22 cellular contexts compared by ENCODE assay signal in genomic region chrX:139200793-139201192, GRCh38.
DNase-seq lines count a peak whose midpoint lies in the region; ATAC-seq, FAIRE-seq and TF ChIP-seq lines count a peak whose summit lies in the region.
"Had no signal": no experiment of that assay in that cellular context is flagged by ENCODE, and none has a peak within 500 bp of the region (broad histone marks: within the 10 kb centered on the region; RNA-seq: fewer than 3 reads in every experiment).

No MANE protein-coding gene starts in this region.

- H3K27ac Mint-ChIP-seq in astrocyte (ENCODE audit: unreplicated experiment) = no peak overlapping the region
- no peak overlapping the region for H3K27ac Mint-ChIP-seq in progenitor cell of endocrine pancreas
- H3K27ac Mint-ChIP-seq in naive thymus-derived CD4-positive, alpha-beta T cell = no peak overlapping the region
- H3K27ac Mint-ChIP-seq: activated naive CD4-positive, alpha-beta T cell treated with anti-CD3 and anti-CD28 coated beads for 36 hours; CD4-positive, alpha-beta T cell had no signal

- H3K9me1 ChIP-seq in IMR-90 (ENCODE audit: insufficient read depth, low read length) = no peaks in the 10 kb centered on the region

- H2AK5ac ChIP-seq in IMR-90 (ENCODE audit: low read depth, low read length) = no peak overlapping the region

- H3K14ac ChIP-seq in IMR-90 (replicated peaks; ENCODE audit: low read depth, low read length) = no peak overlapping the region

- H2BK120ac ChIP-seq in IMR-90 (ENCODE audit: low read depth, low read length) = no peak overlapping the region

- FAIRE-seq in astrocyte (lab: Jason Lieb, UNC) = peak; percentile 17
- FAIRE-seq: GM19239, H54 had no signal

- dilution Hi-C loops in IMR-90 (cut with HindIII; ENCODE audit: low sequenced_read_pairs, unreplicated experiment) = no loop called here

- H3K4ac ChIP-seq in IMR-90 (ENCODE audit: low read depth, low read length) = no peak overlapping the region

- H3K27ac ChIP-seq in 22Rv1 = peak overlapping the region; percentile 92
- no peak overlapping the region for H3K27ac ChIP-seq in IMR-90 (ENCODE audit: insufficient read depth, low read length)
- no peak overlapping the region for H3K27ac ChIP-seq in astrocyte (ENCODE audit: low read depth, low read length)
- H3K27ac ChIP-seq in naive thymus-derived CD4-positive, alpha-beta T cell (ENCODE audit: low read depth, low read length) = no peak overlapping the region
- H3K27ac ChIP-seq: ascending aorta, RWPE1, sigmoid colon, upper lobe of left lung had no signal

- no peak overlapping the region for H3K23ac ChIP-seq in IMR-90 (ENCODE audit: low read depth, low read length)

- H3K36me3 Mint-ChIP-seq in astrocyte (ENCODE audit: low read depth, unreplicated experiment) (no peaks in the 10 kb centered on the region), progenitor cell of endocrine pancreas (ENCODE audit: insufficient read depth) (no peaks in the 10 kb centered on the region)
- H3K36me3 Mint-ChIP-seq in naive thymus-derived CD4-positive, alpha-beta T cell = no peaks in the 10 kb centered on the region

- TF ChIP-seq RAD21 in IMR-90 (IDR thresholded peaks at IDR 0.05; ENCODE audit: low read length) = no peak

- H4K5ac ChIP-seq in IMR-90 (ENCODE audit: low read depth, low read length) = no peak overlapping the region

- H3K27me3 Mint-ChIP-seq in astrocyte (ENCODE audit: low read depth, unreplicated experiment) (no peaks in the 10 kb centered on the region), progenitor cell of endocrine pancreas (peaks cover 8% of the 10 kb centered on the region)
- H3K27me3 Mint-ChIP-seq in naive thymus-derived CD4-positive, alpha-beta T cell = peaks cover 26 to 42% (median 36%) of the 10 kb centered on the region in 5 donors

- no peak overlapping the region for H3K18ac ChIP-seq in IMR-90 (ENCODE audit: low read depth, low read length)

- no peaks in the 10 kb centered on the region for H3K4me1 ChIP-seq in IMR-90 (ENCODE audit: control insufficient read depth, insufficient read depth, low read length)
- H3K4me1 ChIP-seq in astrocyte (ENCODE audit: insufficient read depth, low read length) = peaks cover 10% of the 10 kb centered on the region
- no peaks in the 10 kb centered on the region for H3K4me1 ChIP-seq in naive thymus-derived CD4-positive, alpha-beta T cell (ENCODE audit: control insufficient read depth in 2 of 2, insufficient read depth in 2 of 2, low read length in 2 of 2)
- H3K4me1 ChIP-seq: ascending aorta had no signal

- no peaks in the 10 kb centered on the region for H3K79me2 ChIP-seq in astrocyte (ENCODE audit: insufficient read depth, low read length)

- no peaks in the 10 kb centered on the region for H4K20me1 ChIP-seq in IMR-90 (ENCODE audit: insufficient read depth, low read length)
- no peaks in the 10 kb centered on the region for H4K20me1 ChIP-seq in astrocyte (ENCODE audit: insufficient read depth, low read length)

- no peak overlapping the region for H3K56ac ChIP-seq in IMR-90 (ENCODE audit: extremely low read depth, insufficient read depth, low read length)

- H2BK15ac ChIP-seq in IMR-90 (ENCODE audit: low read depth, low read length) = no peak overlapping the region

- H3K4me1 Mint-ChIP-seq in astrocyte (ENCODE audit: low read depth, unreplicated experiment) (no peaks in the 10 kb centered on the region), progenitor cell of endocrine pancreas (ENCODE audit: low read depth) (peaks cover 23% of the 10 kb centered on the region)
- H3K4me1 Mint-ChIP-seq in naive thymus-derived CD4-positive, alpha-beta T cell = peaks cover 0 to 9% (median 3%) of the 10 kb centered on the region in 7 donors

- H3K36me3 ChIP-seq in IMR-90 (ENCODE audit: control insufficient read depth, insufficient read depth, low read length) (no peaks in the 10 kb centered on the region), astrocyte (ENCODE audit: insufficient read depth, low read length) (no peaks in the 10 kb centered on the region)
- H3K36me3 ChIP-seq in naive thymus-derived CD4-positive, alpha-beta T cell (ENCODE audit: control insufficient read depth in 2 of 3, insufficient read depth in 3 of 3, low read length in 3 of 3) = no peaks in the 10 kb centered on the region
- H3K36me3 ChIP-seq: ascending aorta, sigmoid colon, upper lobe of left lung had no signal

- no peak overlapping the region for H2AK9ac ChIP-seq in IMR-90 (replicated peaks; ENCODE audit: low read depth, low read length, poor library complexity)

- BruUV-seq in IMR-90 (replicated peaks; lab: Mats Ljungman, UMichigan) = no TSS peak

- no peak overlapping the region for H3K4me3 Mint-ChIP-seq in astrocyte (ENCODE audit: unreplicated experiment)
- H3K4me3 Mint-ChIP-seq in progenitor cell of endocrine pancreas (ENCODE audit: low read depth) = no peak overlapping the region
- no peak overlapping the region for H3K4me3 Mint-ChIP-seq in naive thymus-derived CD4-positive, alpha-beta T cell
- H3K4me3 Mint-ChIP-seq: activated naive CD4-positive, alpha-beta T cell treated with anti-CD3 and anti-CD28 coated beads for 36 hours; CD4-positive, alpha-beta T cell had no signal

- no peak overlapping the region for H3K4me3 ChIP-seq in IMR-90 (ENCODE audit: insufficient read depth, low read depth, low read length)
- no peak overlapping the region for H3K4me3 ChIP-seq in astrocyte (ENCODE audit: insufficient read depth, low read depth, low read length)
- H3K4me3 ChIP-seq in fibroblast of villous mesenchyme (ENCODE audit: low read depth, low read length) = no peak overlapping the region
- H3K4me3 ChIP-seq in naive thymus-derived CD4-positive, alpha-beta T cell (ENCODE audit: low read length) = no peak overlapping the region
- H3K4me3 ChIP-seq: ascending aorta, sigmoid colon, upper lobe of left lung had no signal

- H2BK5ac ChIP-seq in IMR-90 (ENCODE audit: low read depth, low read length, poor library complexity, severe bottlenecking) = no peak overlapping the region

- WGBS in IMR-90 (ENCODE audit: extremely low coverage in 2 of 2, insufficient read length in 1 of 2), 2 experiments = no CpG with 5 or more reads among the region's 6 CpGs

- CTCF ChIA-PET in IMR-90 (lab: Yijun Ruan, JAX) = no interaction called here
- CTCF ChIA-PET in naive thymus-derived CD4-positive, alpha-beta T cell (lab: Charles Lee) = no interaction called here

- H3K27me3 ChIP-seq in IMR-90 (ENCODE audit: control insufficient read depth, insufficient read depth, low read length) (peaks cover 10% of the 10 kb centered on the region; the same call in 1 of the 2 replicates), astrocyte (ENCODE audit: insufficient read depth, low read length) (peaks cover 2% of the 10 kb centered on the region)
- no peaks in the 10 kb centered on the region for H3K27me3 ChIP-seq in naive thymus-derived CD4-positive, alpha-beta T cell (ENCODE audit: control insufficient read depth in 2 of 2, insufficient read depth in 2 of 2, low read length in 2 of 2)
- H3K27me3 ChIP-seq: ascending aorta had no signal

- H2BK20ac ChIP-seq in IMR-90 (ENCODE audit: low read depth, low read length) = no peak overlapping the region

- intact Hi-C loops in IMR-90 (cut with micrococcal nuclease) = no loop called here
- intact Hi-C loops in naive thymus-derived CD4-positive, alpha-beta T cell (cut with micrococcal nuclease) = no loop called here

- no peak for TF ChIP-seq POLR2A in IMR-90 (IDR thresholded peaks at IDR 0.05; ENCODE audit: low read depth, low read length)

- H4K8ac ChIP-seq in IMR-90 (ENCODE audit: low read depth in 2 of 2, low read length in 2 of 2) = no peak overlapping the region

- in situ Hi-C loops in IMR-90 (cut with MboI; ENCODE audit: low sequenced_read_pairs) = no loop called here

- POLR2A ChIA-PET in IMR-90 (lab: Charles Lee; ENCODE audit: unreplicated experiment) = no interaction called here
- POLR2A ChIA-PET in naive thymus-derived CD4-positive, alpha-beta T cell (lab: Charles Lee) = no interaction called here

- H3K9ac ChIP-seq in IMR-90 (ENCODE audit: low read depth, low read length) (no peak overlapping the region), astrocyte (ENCODE audit: low read length) (no peak overlapping the region)

- H3K79me1 ChIP-seq in IMR-90 (ENCODE audit: low read depth in 1 of 2, low read length in 2 of 2) = no peaks in the 10 kb centered on the region

- TF ChIP-seq CTCF in 22Rv1 (IDR thresholded peaks at IDR 0.05) (no peak), IMR-90 (conservative IDR thresholded peaks at IDR 0.05; ENCODE audit: low read depth, low read length) (no peak), astrocyte (IDR thresholded peaks at IDR 0.05; ENCODE audit: insufficient read depth, low read depth, low read length) (no peak), fibroblast of villous mesenchyme (IDR thresholded peaks at IDR 0.05; ENCODE audit: insufficient read depth, low read depth, low read length) (no peak), progenitor cell of endocrine pancreas (IDR thresholded peaks at IDR 0.05; ENCODE audit: unreplicated experiment) (no peak)

- H3K4me2 ChIP-seq in IMR-90 (ENCODE audit: low read depth, low read length) (no peak overlapping the region), astrocyte (ENCODE audit: low read length) (peak overlapping the region; percentile 33)

- H3K9me3 Mint-ChIP-seq in astrocyte (ENCODE audit: unreplicated experiment) (no peaks in the 10 kb centered on the region), progenitor cell of endocrine pancreas (ENCODE audit: low read depth) (no peaks in the 10 kb centered on the region)
- H3K9me3 Mint-ChIP-seq in naive thymus-derived CD4-positive, alpha-beta T cell = peaks cover 0 to 2% (median 0%) of the 10 kb centered on the region in 11 donors
- H3K9me3 Mint-ChIP-seq: activated naive CD4-positive, alpha-beta T cell treated with anti-CD3 and anti-CD28 coated beads for 36 hours; CD4-positive, alpha-beta T cell had no signal

- DNase-seq in IMR-90 (peak; percentile 1), astrocyte (ENCODE audit: low read depth) (peak; percentile 59), fibroblast of villous mesenchyme (ENCODE audit: low read depth) (peak; percentile 19), GM19238 (ENCODE audit: insufficient read length, low spot score) (no peak), progenitor cell of endocrine pancreas (ENCODE audit: low spot score, unreplicated experiment) (no peak), NCI-H345 (lab: John Stamatoyannopoulos, UW) (no peak)
- no peak for DNase-seq in naive thymus-derived CD4-positive, alpha-beta T cell
- DNase-seq: activated CD4-positive, alpha-beta T cell treated with anti-CD3 and anti-CD28 coated beads, Interleukin-2, amount 50 U/mL, for 4 hours; activated naive CD4-positive, alpha-beta T cell treated with anti-CD3 and anti-CD28 coated beads for 36 hours; activated T-cell treated with anti-CD3 and anti-CD28 coated beads for 4 hours; CD4-positive, alpha-beta T cell; NCI-H1436 treated with DMSO at 0.1 percent for 48 hours; NK-92 treated with Interleukin-12 subunit alpha and Interleukin-12 subunit beta, amount 100 ng/mL, for 24 hours; sigmoid colon; stimulated activated CD4-positive, alpha-beta T cell treated with anti-CD3 and anti-CD28 coated beads, Interleukin-1b, Interleukin-23, amount 100 ng/mL, for 48 hours; stimulated activated naive CD8-positive, alpha-beta T cell treated with anti-CD3 and anti-CD28 coated beads, Interleukin-15, Interleukin-2, amounts not matched to agents 100 U/mL and 50 U/mL, for 24 hours; upper lobe of left lung had no signal

- no peak overlapping the region for H2AFZ ChIP-seq in IMR-90 (replicated peaks; ENCODE audit: low read length, poor library complexity)
- no peak overlapping the region for H2AFZ ChIP-seq in astrocyte (ENCODE audit: low read depth, low read length)

- no peaks in the 10 kb centered on the region; the same call in 1 of the 2 replicates for H3K9me3 ChIP-seq in IMR-90 (ENCODE audit: control insufficient read depth, insufficient read depth, low read length)
- no peaks in the 10 kb centered on the region for H3K9me3 ChIP-seq in astrocyte (ENCODE audit: insufficient read depth, low read depth, low read length)
- no peaks in the 10 kb centered on the region for H3K9me3 ChIP-seq in naive thymus-derived CD4-positive, alpha-beta T cell (ENCODE audit: control insufficient read depth in 2 of 3, low read length in 3 of 3)
- H3K9me3 ChIP-seq: ascending aorta, sigmoid colon, upper lobe of left lung had no signal

- no peak overlapping the region for H4K91ac ChIP-seq in IMR-90 (ENCODE audit: insufficient read depth, low read depth, low read length)

- ATAC-seq in IMR-90 (ENCODE audit: low read depth) = peak; percentile 33; the same call in 1 of the 2 replicates
- no peak for ATAC-seq in naive thymus-derived CD4-positive, alpha-beta T cell
- ATAC-seq: stimulated activated naive CD8-positive, alpha-beta T cell treated with anti-CD3 and anti-CD28 coated beads, Interleukin-15, Interleukin-2, amounts not matched to agents 100 U/mL and 50 U/mL, for 24 hours had no signal

Comparison
In these comparisons a context has a peak if more than half of its experiments do, and no peak if none do; other contexts are left out.
1. DNase-seq: peak in IMR-90 (single experiment), astrocyte (single experiment) and fibroblast of villous mesenchyme (single experiment); none in GM19238 (single experiment), progenitor cell of endocrine pancreas (single experiment), NCI-H345 (single experiment) and naive thymus-derived CD4-positive, alpha-beta T cell (0 of 9).